In genomic region chr7:151572136-151572535, GRCh38 we compare ENCODE assay signal across 16 cellular contexts. TPM values are rescaled to one million over a fixed set of nuclear protein-coding genes. Genes with fewer than 3 reads are reported as not detected.
DNase-seq lines count a peak whose midpoint lies in the region; TF ChIP-seq lines count a peak whose summit lies in the region.
"Had no signal": no experiment of that assay in that cellular context is flagged by ENCODE, and none has a peak within 500 bp of the region (broad histone marks: within the 10 kb centered on the region; RNA-seq: fewer than 3 reads in every experiment).

No MANE protein-coding gene starts in this region.

- H3K4me3 ChIP-seq in GM23248 (no peak overlapping the region), adipocyte (ENCODE audit: low read length) (no peak overlapping the region), fibroblast of mammary gland (ENCODE audit: control insufficient read depth, low read depth, low read length) (no peak overlapping the region), MG63 (no peak overlapping the region)
- H3K4me3 ChIP-seq: HAP-1 had no signal

- no peak overlapping the region for H3K27ac ChIP-seq in GM23248

- no peak overlapping the region for H3K4me3 Mint-ChIP-seq in activated T-helper 1 cell treated with anti-CD3 and anti-CD28 coated beads, Interleukin-12 subunit alpha, Interleukin-12 subunit beta, Interleukin-2, Interleukin-4 antibody, amounts not matched to agents 30 ng/mL and 10 ng/mL and 1 ng/mL, durations not matched to agents 14 hours and 24 hours and 36 hours

- no peak overlapping the region for H3K9ac ChIP-seq in GM23248
- H3K9ac ChIP-seq in adipocyte (ENCODE audit: low read length) = no peak overlapping the region

- no peaks in the 10 kb centered on the region for H3K4me1 Mint-ChIP-seq in activated T-helper 1 cell treated with anti-CD3 and anti-CD28 coated beads, Interleukin-12 subunit alpha, Interleukin-12 subunit beta, Interleukin-2, Interleukin-4 antibody, amounts not matched to agents 30 ng/mL and 10 ng/mL and 1 ng/mL, durations not matched to agents 14 hours and 24 hours and 36 hours (ENCODE audit: low read depth)

- no peak for TF ChIP-seq CTCF in fibroblast of mammary gland (conservative IDR thresholded peaks at IDR 0.05; ENCODE audit: control insufficient read depth, insufficient read depth, low read depth, low read length)

- no peaks in the 10 kb centered on the region for H4K20me1 ChIP-seq in GM23248 (ENCODE audit: insufficient read depth)

- no peaks in the 10 kb centered on the region for H3K27me3 Mint-ChIP-seq in activated T-helper 1 cell treated with anti-CD3 and anti-CD28 coated beads, Interleukin-12 subunit alpha, Interleukin-12 subunit beta, Interleukin-2, Interleukin-4 antibody, amounts not matched to agents 30 ng/mL and 10 ng/mL and 1 ng/mL, durations not matched to agents 14 hours and 24 hours and 36 hours (ENCODE audit: insufficient read depth)

- H3F3A ChIP-seq in GM23248 (ENCODE audit: insufficient read depth) = peaks cover 17% of the 10 kb centered on the region

- no peaks in the 10 kb centered on the region for H3K9me3 ChIP-seq in GM23248 (ENCODE audit: low read depth)
- no peaks in the 10 kb centered on the region for H3K9me3 ChIP-seq in adipocyte (ENCODE audit: control insufficient read depth, low read length)
- no peaks in the 10 kb centered on the region for H3K9me3 ChIP-seq in MG63
- H3K9me3 ChIP-seq: Caco-2, HAP-1 had no signal

- intact Hi-C loops in activated T-helper 1 cell treated with anti-CD3 and anti-CD28 coated beads, Interleukin-12 subunit alpha, Interleukin-12 subunit beta, Interleukin-2, Interleukin-4 antibody, amounts not matched to agents 30 ng/mL and 10 ng/mL and 1 ng/mL, durations not matched to agents 14 hours and 24 hours and 36 hours (cut with micrococcal nuclease) = no loop called here

- in situ Hi-C loops in GM23248 (cut with MboI) = no loop called here

- H3K4me2 ChIP-seq in GM23248 (ENCODE audit: unreplicated experiment) = no peak overlapping the region

- H3K36me3 ChIP-seq in GM23248 (ENCODE audit: low read depth) (0 out of 2 replicates have a peak, but pooled peaks cover 5% of the 10 kb centered on the region), adipocyte (ENCODE audit: control insufficient read depth, insufficient read depth, low read length, severe bottlenecking) (peaks cover 49% of the 10 kb centered on the region), MG63 (no peaks in the 10 kb centered on the region)
- H3K36me3 ChIP-seq: HAP-1 had no signal

- H3K27me3 ChIP-seq in GM23248 (replicated peaks; ENCODE audit: insufficient read depth) (no peaks in the 10 kb centered on the region), adipocyte (replicated peaks; ENCODE audit: control insufficient read depth, insufficient read depth, low read length) (no peaks in the 10 kb centered on the region), MG63 (no peaks in the 10 kb centered on the region)

- H3K79me2 ChIP-seq in GM23248 (ENCODE audit: insufficient read depth) = no peaks in the 10 kb centered on the region

- WGBS in GM23248 (ENCODE audit: low coverage in 1 of 2, low lambda C conversion rate in 2 of 2, missing lambda C conversion rate in 2 of 2), 2 experiments = 86% methylated on average over 2 of the region's 2 CpGs

- no peaks in the 10 kb centered on the region for H3K9me3 Mint-ChIP-seq in activated T-helper 1 cell treated with anti-CD3 and anti-CD28 coated beads, Interleukin-12 subunit alpha, Interleukin-12 subunit beta, Interleukin-2, Interleukin-4 antibody, amounts not matched to agents 30 ng/mL and 10 ng/mL and 1 ng/mL, durations not matched to agents 14 hours and 24 hours and 36 hours

- H2AFZ ChIP-seq in GM23248 = no peak overlapping the region

- H3K9me2 ChIP-seq in GM23248 (ENCODE audit: insufficient read depth) = no peaks in the 10 kb centered on the region

- DNase-seq in AG08395 (ENCODE audit: low spot score) (peak; percentile 21), GM23248 (peak; percentile 50), adipocyte (ENCODE audit: low read depth) (peak; percentile 81), fibroblast of mammary gland (ENCODE audit: low read depth) (peak; percentile 15), MG63 (no peak), cerebellar cortex (ENCODE audit: low spot score) (no peak)
- no peak for DNase-seq in activated T-helper 1 cell treated with anti-CD3 and anti-CD28 coated beads, Interleukin-12 subunit alpha, Interleukin-12 subunit beta, Interleukin-2, Interleukin-4 antibody, amounts not matched to agents 30 ng/mL and 10 ng/mL and 1 ng/mL, durations not matched to agents 14 hours and 24 hours and 36 hours (ENCODE audit: low spot score)
- no peak for DNase-seq in effector CD8-positive, alpha-beta T cell (lab: John Stamatoyannopoulos, UW)
- DNase-seq: Caco-2, DMS153, NCI-H187 treated with DMSO at 0.1 percent for 48 hours, NCI-H446, NCI-H69, RPMI8226, SIG-M5 had no signal

- no peaks in the 10 kb centered on the region for H3K36me3 Mint-ChIP-seq in activated T-helper 1 cell treated with anti-CD3 and anti-CD28 coated beads, Interleukin-12 subunit alpha, Interleukin-12 subunit beta, Interleukin-2, Interleukin-4 antibody, amounts not matched to agents 30 ng/mL and 10 ng/mL and 1 ng/mL, durations not matched to agents 14 hours and 24 hours and 36 hours (ENCODE audit: low read depth)

- H3K4me1 ChIP-seq in GM23248 (ENCODE audit: insufficient read depth) (peaks cover 15% of the 10 kb centered on the region), adipocyte (ENCODE audit: control insufficient read depth, insufficient read depth, low read length) (peaks cover 10% of the 10 kb centered on the region)
- H3K4me1 ChIP-seq: Caco-2, HAP-1 had no signal

- H3K27ac Mint-ChIP-seq in activated T-helper 1 cell treated with anti-CD3 and anti-CD28 coated beads, Interleukin-12 subunit alpha, Interleukin-12 subunit beta, Interleukin-2, Interleukin-4 antibody, amounts not matched to agents 30 ng/mL and 10 ng/mL and 1 ng/mL, durations not matched to agents 14 hours and 24 hours and 36 hours = no peak overlapping the region

RNA-seq across cellular contexts. Expression of gene RHEB, which starts 52.4 kb away (rescaled TPM):
- 86.4 and 91.4 TPM in 2 replicates for total RNA-seq in GM23248 (2014; rRNA removed; shearing (Covaris generic))
- 226 and 235 TPM in 2 replicates for polyA plus RNA-seq in GM23248 (2016; fragmentation: Nextera tagmentation; extraction: Ambion mirVana)
- total RNA-seq in activated T-helper 1 cell treated with anti-CD3 and anti-CD28 coated beads, Interleukin-12 subunit alpha, Interleukin-12 subunit beta, Interleukin-2, Interleukin-4 antibody, amounts not matched to agents 30 ng/mL and 10 ng/mL and 1 ng/mL, durations not matched to agents 14 hours and 24 hours and 36 hours = 62.5 and 65.5 TPM in 2 replicates
- 84.5 and 139 TPM in 2 replicates for total RNA-seq in MG63 (2014; rRNA removed; shearing (Covaris generic); ENCODE audit: low replicate concordance)

Comparison
In these comparisons a context has a peak if more than half of its experiments do, and no peak if none do; other contexts are left out.
1. DNase-seq: peak in AG08395 (single experiment), GM23248 (single experiment), adipocyte (single experiment) and fibroblast of mammary gland (single experiment); none in activated T-helper 1 cell treated with anti-CD3 and anti-CD28 coated beads, Interleukin-12 subunit alpha, Interleukin-12 subunit beta, Interleukin-2, Interleukin-4 antibody, amounts not matched to agents 30 ng/mL and 10 ng/mL and 1 ng/mL, durations not matched to agents 14 hours and 24 hours and 36 hours (single experiment), effector CD8-positive, alpha-beta T cell (single experiment), MG63 (single experiment) and cerebellar cortex (single experiment).